ENCODE assay signal across 30 cellular contexts in genomic region chr4:74369860-74370259, GRCh38. TPM values are rescaled to one million over a fixed set of nuclear protein-coding genes. Genes with fewer than 3 reads are reported as not detected.
"Had no signal": no experiment of that assay in that cellular context is flagged by ENCODE, and none has a peak within 500 bp of the region (broad histone marks: within the 10 kb centered on the region; RNA-seq: fewer than 3 reads in every experiment).

No MANE protein-coding gene starts in this region.

- H3K27ac Mint-ChIP-seq: activated CD4-positive, alpha-beta T cell treated with anti-CD3 and anti-CD28 coated beads, Interleukin-2, amount 10 ng/mL, durations not matched to agents 24 days and 14 days; activated CD8-positive, alpha-beta memory T cell treated with anti-CD3 and anti-CD28 coated beads, Interleukin-2, amount 10 ng/mL, durations not matched to agents 7 days and 5 days; activated CD8-positive, alpha-beta T cell treated with anti-CD3 and anti-CD28 coated beads for 36 hours; activated naive CD8-positive, alpha-beta T cell treated with anti-CD3 and anti-CD28 coated beads, Interleukin-2, amount 50 U/mL, for 24 hours; natural killer cell treated with Interleukin-12 subunit alpha and Interleukin-12 subunit beta and Interleukin-15 and Interleukin-18, amount 100 ng/mL, for 72 hours; T-helper 2 cell treated with Interferon-gamma antibody and Interleukin-4, amounts not matched to agents 5 μg/mL and 100 μg/mL, for 36 hours had no signal

- H3K36me3 Mint-ChIP-seq: activated CD8-positive, alpha-beta memory T cell treated with anti-CD3 and anti-CD28 coated beads, Interleukin-2, amount 10 ng/mL, durations not matched to agents 7 days and 5 days; natural killer cell treated with Interleukin-12 subunit alpha and Interleukin-12 subunit beta and Interleukin-15 and Interleukin-18, amount 100 ng/mL, for 72 hours had no signal

- H3K4me3 ChIP-seq: body of pancreas, esophagus muscularis mucosa, gastrocnemius medialis, pancreas, psoas muscle, right atrium auricular region, spleen, thyroid gland, upper lobe of right lung had no signal

- H3K4me3 Mint-ChIP-seq: activated CD4-positive, alpha-beta T cell treated with anti-CD3 and anti-CD28 coated beads, Interleukin-2, amount 10 ng/mL, durations not matched to agents 24 days and 14 days; activated CD8-positive, alpha-beta memory T cell treated with anti-CD3 and anti-CD28 coated beads, Interleukin-2, amount 10 ng/mL, durations not matched to agents 7 days and 5 days; activated CD8-positive, alpha-beta T cell treated with anti-CD3 and anti-CD28 coated beads for 36 hours; activated naive CD8-positive, alpha-beta T cell treated with anti-CD3 and anti-CD28 coated beads, Interleukin-2, amount 50 U/mL, for 24 hours; natural killer cell treated with Interleukin-12 subunit alpha and Interleukin-12 subunit beta and Interleukin-15 and Interleukin-18, amount 100 ng/mL, for 72 hours; T-helper 2 cell treated with Interferon-gamma antibody and Interleukin-4, amounts not matched to agents 5 μg/mL and 100 μg/mL, for 36 hours had no signal

- H3K27me3 ChIP-seq: right atrium auricular region, thyroid gland had no signal

- H3K27ac ChIP-seq: body of pancreas, esophagus muscularis mucosa, gastrocnemius medialis, neutrophil, pancreas, psoas muscle, right atrium auricular region, spleen, thyroid gland, upper lobe of right lung, VCaP had no signal

- DNase-seq: activated CD4-positive, alpha-beta T cell treated with anti-CD3 and anti-CD28 coated beads, Interleukin-2, amount 10 ng/mL, durations not matched to agents 24 days and 14 days; activated CD8-positive, alpha-beta memory T cell treated with anti-CD3 and anti-CD28 coated beads, Interleukin-2, amount 10 ng/mL, durations not matched to agents 7 days and 5 days; activated CD8-positive, alpha-beta T cell treated with anti-CD3 and anti-CD28 coated beads for 36 hours; activated effector memory CD4-positive, alpha-beta T cell treated with anti-CD3 and anti-CD28 coated beads, Interleukin-2, amount 50 U/mL, for 16 hours; activated naive CD4-positive, alpha-beta T cell treated with anti-CD3 and anti-CD28 coated beads, Interleukin-2, amount 50 U/mL, for 16 hours; activated naive CD8-positive, alpha-beta T cell treated with anti-CD3 and anti-CD28 coated beads, Interleukin-2, amount 50 U/mL, for 24 hours; activated T-cell treated with anti-CD3 and anti-CD28 coated beads for 4 hours; body of pancreas; caudate nucleus; dermis blood vessel endothelial cell; effector CD8-positive, alpha-beta T cell; gastrocnemius medialis; hippocampal formation; left ventricle myocardium superior; midbrain; pancreas; psoas muscle; spleen; stimulated activated CD4-positive, alpha-beta T cell treated with anti-CD3 and anti-CD28 coated beads, Interleukin-4, amount 100 ng/mL, for 1 hour; stimulated activated naive CD4-positive, alpha-beta T cell; substantia nigra; thyroid gland; upper lobe of right lung had no signal

- FAIRE-seq: pancreas had no signal

- H3K9me3 ChIP-seq: body of pancreas, esophagus muscularis mucosa, gastrocnemius medialis, neutrophil, pancreas, psoas muscle, right atrium auricular region, spleen, thyroid gland, upper lobe of right lung had no signal

- H3K36me3 ChIP-seq: esophagus muscularis mucosa, gastrocnemius medialis, neutrophil, pancreas, right atrium auricular region, spleen, thyroid gland, upper lobe of right lung had no signal

- ATAC-seq: activated CD4-positive, CD25-positive, alpha-beta regulatory T cell treated with anti-CD3 and anti-CD28 coated beads, Interleukin-2, amount 50 U/mL, for 24 hours; activated CD8-positive, alpha-beta memory T cell treated with anti-CD3 and anti-CD28 coated beads, Interleukin-2, amount 10 ng/mL, durations not matched to agents 7 days and 5 days; activated CD8-positive, alpha-beta T cell treated with anti-CD3 and anti-CD28 coated beads for 36 hours; activated naive CD8-positive, alpha-beta T cell treated with anti-CD3 and anti-CD28 coated beads, Interleukin-2, amount 50 U/mL, for 24 hours; body of pancreas; gastrocnemius medialis; left ventricle myocardium superior; natural killer cell treated with Interleukin-12 subunit alpha and Interleukin-12 subunit beta and Interleukin-15 and Interleukin-18, amount 100 ng/mL, for 72 hours; pancreas; psoas muscle; upper lobe of right lung had no signal

- H3K9me3 Mint-ChIP-seq: activated CD4-positive, alpha-beta T cell treated with anti-CD3 and anti-CD28 coated beads, Interleukin-2, amount 10 ng/mL, durations not matched to agents 24 days and 14 days; activated CD8-positive, alpha-beta T cell treated with anti-CD3 and anti-CD28 coated beads for 36 hours; activated naive CD8-positive, alpha-beta T cell treated with anti-CD3 and anti-CD28 coated beads, Interleukin-2, amount 50 U/mL, for 24 hours; natural killer cell treated with Interleukin-12 subunit alpha and Interleukin-12 subunit beta and Interleukin-15 and Interleukin-18, amount 100 ng/mL, for 72 hours; T-helper 2 cell treated with Interferon-gamma antibody and Interleukin-4, amounts not matched to agents 5 μg/mL and 100 μg/mL, for 36 hours had no signal

RNA-seq across cellular contexts. Expression of gene EREG, which starts 4.9 kb away (rescaled TPM):
- total RNA-seq: activated CD4-positive, alpha-beta T cell treated with anti-CD3 and anti-CD28 coated beads, Interleukin-2, amount 10 ng/mL, durations not matched to agents 24 days and 14 days; activated CD8-positive, alpha-beta memory T cell treated with anti-CD3 and anti-CD28 coated beads, Interleukin-2, amount 10 ng/mL, durations not matched to agents 7 days and 5 days; activated CD8-positive, alpha-beta T cell treated with anti-CD3 and anti-CD28 coated beads for 36 hours; body of pancreas; natural killer cell treated with Interleukin-12 subunit alpha and Interleukin-12 subunit beta and Interleukin-15 and Interleukin-18, amount 100 ng/mL, for 72 hours had no signal
- polyA plus RNA-seq: pancreas had no signal
